ENCODE assay signal across 1 cellular context in the genomic region with DNA sequence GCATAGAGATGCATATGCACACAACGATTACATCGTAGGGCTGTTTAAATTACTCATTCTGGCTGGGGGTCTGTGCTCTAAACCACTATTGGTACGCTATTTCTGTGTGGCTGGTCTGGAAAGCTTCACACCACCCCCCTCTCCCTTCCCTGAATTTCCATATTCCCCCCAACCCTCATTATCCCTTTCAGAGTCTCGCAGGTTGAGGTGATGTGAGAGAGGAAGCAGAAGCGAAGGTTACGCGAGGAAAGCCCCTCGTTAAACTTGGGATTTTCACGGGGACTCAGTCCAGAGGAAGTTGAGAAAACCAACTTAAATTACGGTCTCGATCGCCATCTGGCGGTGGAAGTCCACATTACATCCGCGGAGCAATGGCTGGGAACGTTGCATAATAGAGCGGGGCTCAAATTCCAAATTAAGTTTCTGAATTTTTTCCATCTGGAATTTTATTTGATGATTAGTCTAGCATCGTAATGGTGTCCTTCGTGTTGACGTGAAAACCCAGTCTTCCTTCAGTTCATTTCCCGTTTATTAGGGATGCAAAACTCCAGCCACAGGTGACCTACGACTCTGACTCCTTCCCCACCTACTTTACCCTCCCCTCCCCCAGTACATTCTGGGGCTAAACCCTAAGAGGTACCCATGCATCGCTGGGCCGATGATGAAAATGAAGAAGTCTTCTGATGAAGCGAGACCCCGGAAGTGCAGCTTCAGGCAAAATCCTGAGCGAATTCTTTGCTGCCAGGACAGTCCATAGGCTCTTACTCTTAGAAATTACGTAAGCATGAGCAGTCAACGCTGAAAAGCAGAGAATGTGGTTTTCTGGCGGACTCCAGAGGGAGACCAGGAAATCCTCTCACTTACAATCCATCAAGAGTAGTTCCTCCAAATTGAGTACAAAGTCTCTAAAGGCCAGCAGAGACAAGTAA.
TF ChIP-seq lines count a peak whose summit lies in the region.

No MANE protein-coding gene starts in this region.

TF ChIP-seq in endothelial cell of umbilical vein, 7 proteins besides CTCF, POLR2A, EP300 and RAD21 (continued from another document):
- TF ChIP-seq, protein P1, sequence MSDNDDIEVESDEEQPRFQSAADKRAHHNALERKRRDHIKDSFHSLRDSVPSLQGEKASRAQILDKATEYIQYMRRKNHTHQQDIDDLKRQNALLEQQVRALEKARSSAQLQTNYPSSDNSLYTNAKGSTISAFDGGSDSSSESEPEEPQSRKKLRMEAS (IDR thresholded peaks at IDR 0.05; ENCODE audit: insufficient read depth, insufficient read length): no peak
- TF ChIP-seq JUN (IDR thresholded peaks at IDR 0.05; ENCODE audit: borderline replicate concordance, insufficient read depth, insufficient read length, low read depth) (no peak), FOS (IDR thresholded peaks at IDR 0.05; ENCODE audit: borderline replicate concordance, insufficient read depth, low read length) (no peak), GATA2 (IDR thresholded peaks at IDR 0.05; ENCODE audit: insufficient read depth, insufficient read length, low read depth, low read length) (no peak), POLR2AphosphoS5 (IDR thresholded peaks at IDR 0.05; ENCODE audit: insufficient read depth, low read depth, low read length) (no peak)
TF ChIP-seq in endothelial cell of umbilical vein: peak in this region for 0.
